Comparison of ENCODE assay signal across 29 cellular contexts in the genomic region with DNA sequence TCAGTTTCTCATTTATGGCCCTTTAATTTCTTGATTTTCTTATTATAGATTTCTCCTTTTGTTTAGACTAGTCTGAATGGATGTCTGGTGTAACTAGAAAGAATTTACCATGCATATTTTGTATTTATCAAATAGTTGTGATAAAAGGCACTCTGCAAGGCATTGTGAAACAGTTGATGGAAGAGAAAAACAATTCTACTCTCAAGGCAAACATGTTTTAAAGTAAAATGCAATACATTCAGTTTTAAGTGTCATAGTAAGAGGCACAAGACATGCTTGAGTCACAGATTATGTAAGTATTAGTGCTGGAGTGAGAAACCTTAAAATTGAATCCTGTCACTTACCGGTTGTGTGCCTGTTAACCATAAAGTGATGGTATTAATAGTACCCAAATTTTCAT.
"Had no signal": no experiment of that assay in that cellular context is flagged by ENCODE, and none has a peak within 500 bp of the region (broad histone marks: within the 10 kb centered on the region; RNA-seq: fewer than 3 reads in every experiment).

No MANE protein-coding gene starts in this region.

- H3K4me1 ChIP-seq: sigmoid colon, suprapubic skin, tibial artery had no signal

- H3K9me3 ChIP-seq: mucosa of descending colon, neutrophil, ovary, sigmoid colon, suprapubic skin, tibial artery had no signal

- H3K4me3 Mint-ChIP-seq: activated CD4-positive, alpha-beta memory T cell treated with anti-CD3 and anti-CD28 coated beads, Interleukin-2, amount 10 ng/mL, durations not matched to agents 7 days and 5 days; activated CD4-positive, alpha-beta T cell treated with anti-CD3 and anti-CD28 coated beads, Interleukin-2, amount 10 ng/mL, durations not matched to agents 7 days and 5 days; activated naive CD8-positive, alpha-beta T cell treated with anti-CD3 and anti-CD28 coated beads, Interleukin-2, amount 50 U/mL, for 24 hours; activated T-cell treated with anti-CD3 and anti-CD28 coated beads, Interleukin-2, amount 50 U/mL, for 24 hours; activated T-helper 17 cell treated with anti-CD3 and anti-CD28 coated beads, Interleukin-2, amount 50 U/mL, for 72 hours; brain; nephron; WTC11 had no signal

- H3K4me1 Mint-ChIP-seq: activated CD4-positive, alpha-beta memory T cell treated with anti-CD3 and anti-CD28 coated beads, Interleukin-2, amount 10 ng/mL, durations not matched to agents 7 days and 5 days; activated CD4-positive, alpha-beta T cell treated with anti-CD3 and anti-CD28 coated beads, Interleukin-2, amount 10 ng/mL, durations not matched to agents 7 days and 5 days; activated naive CD8-positive, alpha-beta T cell treated with anti-CD3 and anti-CD28 coated beads, Interleukin-2, amount 50 U/mL, for 24 hours; activated T-helper 17 cell treated with anti-CD3 and anti-CD28 coated beads, Interleukin-2, amount 50 U/mL, for 72 hours; brain; nephron; WTC11 had no signal

- H3K36me3 Mint-ChIP-seq: brain, WTC11 had no signal

- H3K27me3 Mint-ChIP-seq: activated CD4-positive, alpha-beta memory T cell treated with anti-CD3 and anti-CD28 coated beads, Interleukin-2, amount 10 ng/mL, durations not matched to agents 7 days and 5 days; activated CD4-positive, alpha-beta T cell treated with anti-CD3 and anti-CD28 coated beads, Interleukin-2, amount 10 ng/mL, durations not matched to agents 7 days and 5 days; activated naive CD8-positive, alpha-beta T cell treated with anti-CD3 and anti-CD28 coated beads, Interleukin-2, amount 50 U/mL, for 24 hours; brain; progenitor cell of endocrine pancreas had no signal

- DNase-seq: activated CD4-positive, alpha-beta memory T cell treated with anti-CD3 and anti-CD28 coated beads, Interleukin-2, amount 10 ng/mL, durations not matched to agents 7 days and 5 days; activated CD4-positive, alpha-beta T cell treated with anti-CD3 and anti-CD28 coated beads for 1 hour; activated CD4-positive, alpha-beta T cell treated with anti-CD3 and anti-CD28 coated beads, Interleukin-2, amount 10 ng/mL, durations not matched to agents 7 days and 5 days; activated CD8-positive, alpha-beta memory T cell treated with anti-CD3 and anti-CD28 coated beads, Interleukin-2, amount 50 U/mL, for 48 hours; activated gamma-delta T cell treated with Interleukin-2 at 50 U/mL for 16 hours; activated naive CD4-positive, alpha-beta T cell treated with anti-CD3 and anti-CD28 coated beads, Interleukin-2, amount 50 U/mL, for 16 hours; activated naive CD8-positive, alpha-beta T cell treated with anti-CD3 and anti-CD28 coated beads, Interleukin-2, amount 50 U/mL, for 24 hours; activated T-cell treated with anti-CD3 and anti-CD28 coated beads, Interleukin-2, amount 50 U/mL, for 24 hours; aorta; cerebellar nuclear complex; cortex of kidney; left cardiac atrium; left ventricle myocardium superior; mucosa of descending colon; ovary; sigmoid colon; stimulated activated CD4-positive, alpha-beta T cell treated with anti-CD3 and anti-CD28 coated beads, Interleukin-15, amount 100 ng/mL, for 24 hours; stimulated activated CD4-positive, alpha-beta T cell treated with anti-CD3 and anti-CD28 coated beads, Interleukin-2, amount 100 ng/mL, for 24 hours; stimulated activated naive CD4-positive, alpha-beta T cell; T-helper 2 cell; tibial artery had no signal

- H3K27ac ChIP-seq: cardiac muscle cell, neutrophil, ovary, sigmoid colon, suprapubic skin, tibial artery had no signal

- H3K27me3 ChIP-seq: cardiac muscle cell, neutrophil, ovary, sigmoid colon, suprapubic skin, tibial artery had no signal

- H3K9me3 Mint-ChIP-seq: activated CD4-positive, alpha-beta memory T cell treated with anti-CD3 and anti-CD28 coated beads, Interleukin-2, amount 10 ng/mL, durations not matched to agents 7 days and 5 days; activated CD4-positive, alpha-beta T cell treated with anti-CD3 and anti-CD28 coated beads, Interleukin-2, amount 10 ng/mL, durations not matched to agents 7 days and 5 days; activated T-helper 17 cell treated with anti-CD3 and anti-CD28 coated beads, Interleukin-2, amount 50 U/mL, for 72 hours; brain had no signal

- H3K36me3 ChIP-seq: cardiac muscle cell, neutrophil, ovary, sigmoid colon, suprapubic skin, tibial artery had no signal

- H3K4me3 ChIP-seq: cardiac muscle cell, mucosa of descending colon, ovary, sigmoid colon, suprapubic skin, tibial artery had no signal

- H3K27ac Mint-ChIP-seq: activated CD4-positive, alpha-beta memory T cell treated with anti-CD3 and anti-CD28 coated beads, Interleukin-2, amount 10 ng/mL, durations not matched to agents 7 days and 5 days; activated CD4-positive, alpha-beta T cell treated with anti-CD3 and anti-CD28 coated beads, Interleukin-2, amount 10 ng/mL, durations not matched to agents 7 days and 5 days; activated naive CD8-positive, alpha-beta T cell treated with anti-CD3 and anti-CD28 coated beads, Interleukin-2, amount 50 U/mL, for 24 hours; activated T-cell treated with anti-CD3 and anti-CD28 coated beads, Interleukin-2, amount 50 U/mL, for 24 hours; activated T-helper 17 cell treated with anti-CD3 and anti-CD28 coated beads, Interleukin-2, amount 50 U/mL, for 72 hours; brain; nephron; progenitor cell of endocrine pancreas; WTC11 had no signal
